In the genomic region with DNA sequence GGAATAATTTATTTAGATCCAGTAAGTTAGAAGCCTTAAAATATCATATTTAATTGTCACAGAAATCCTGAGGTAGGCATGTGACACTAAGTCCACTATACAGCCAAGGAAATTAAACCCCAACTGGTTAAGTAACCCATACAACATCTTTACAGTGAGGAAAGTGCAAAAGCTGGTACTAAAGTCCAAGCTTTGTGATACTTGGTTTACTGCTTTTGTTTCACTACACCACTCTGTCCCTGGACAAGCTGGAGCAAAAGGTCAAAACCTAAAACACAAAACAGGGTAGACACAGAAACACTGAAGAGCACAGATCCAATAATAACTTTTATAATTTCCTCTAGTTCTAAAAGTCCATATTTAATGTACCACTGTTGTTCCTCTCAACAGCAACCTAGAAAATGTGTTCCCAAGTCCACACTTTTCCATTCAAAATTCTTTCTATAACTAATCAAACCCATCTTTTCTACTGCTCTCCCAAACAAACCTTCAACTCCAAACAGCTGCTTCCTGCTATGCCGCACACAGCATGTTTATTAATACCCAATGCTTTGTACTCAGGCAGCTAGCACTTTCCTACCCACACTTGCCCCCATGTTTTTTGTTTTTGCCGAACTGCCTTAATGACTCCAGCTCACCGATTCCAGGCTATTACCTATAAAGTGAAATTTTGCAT, we compare ENCODE assay signal across 1 cellular context.
A peak's percentile ranks its signal among the peaks of the same experiment; 100 is the strongest.
TF ChIP-seq lines count a peak whose summit lies in the region.

No MANE protein-coding gene starts in this region.

TF ChIP-seq in HepG2, 621 proteins besides CTCF, POLR2A, EP300 and RAD21 (continued from another document):
- TF ChIP-seq, protein P1, sequence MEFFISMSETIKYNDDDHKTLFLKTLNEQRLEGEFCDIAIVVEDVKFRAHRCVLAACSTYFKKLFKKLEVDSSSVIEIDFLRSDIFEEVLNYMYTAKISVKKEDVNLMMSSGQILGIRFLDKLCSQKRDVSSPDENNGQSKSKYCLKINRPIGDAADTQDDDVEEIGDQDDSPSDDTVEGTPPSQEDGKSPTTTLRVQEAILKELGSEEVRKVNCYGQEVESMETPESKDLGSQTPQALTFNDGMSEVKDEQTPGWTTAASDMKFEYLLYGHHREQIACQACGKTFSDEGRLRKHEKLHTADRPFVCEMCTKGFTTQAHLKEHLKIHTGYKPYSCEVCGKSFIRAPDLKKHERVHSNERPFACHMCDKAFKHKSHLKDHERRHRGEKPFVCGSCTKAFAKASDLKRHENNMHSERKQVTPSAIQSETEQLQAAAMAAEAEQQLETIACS (CRISPR knock-in tag; IDR thresholded peaks at IDR 0.05), result no peak
- no peak for TF ChIP-seq ZNF891 (CRISPR knock-in tag; IDR thresholded peaks at IDR 0.05)
- TF ChIP-seq SAP130 (CRISPR knock-in tag; IDR thresholded peaks at IDR 0.05; ENCODE audit: low read depth), result 0 out of 2 replicates have a peak, but pooled peaks have one; percentile 13
- no peak for TF ChIP-seq ZNF777 (CRISPR knock-in tag; IDR thresholded peaks at IDR 0.05)
- TF ChIP-seq NR2F6 (IDR thresholded peaks at IDR 0.05), result peak; percentile 64
- TF ChIP-seq NR2F6 (CRISPR knock-in tag; IDR thresholded peaks at IDR 0.05), result peak; percentile 46
- TF ChIP-seq ZNF30 (CRISPR knock-in tag; IDR thresholded peaks at IDR 0.05), result no peak
- TF ChIP-seq, protein P2, sequence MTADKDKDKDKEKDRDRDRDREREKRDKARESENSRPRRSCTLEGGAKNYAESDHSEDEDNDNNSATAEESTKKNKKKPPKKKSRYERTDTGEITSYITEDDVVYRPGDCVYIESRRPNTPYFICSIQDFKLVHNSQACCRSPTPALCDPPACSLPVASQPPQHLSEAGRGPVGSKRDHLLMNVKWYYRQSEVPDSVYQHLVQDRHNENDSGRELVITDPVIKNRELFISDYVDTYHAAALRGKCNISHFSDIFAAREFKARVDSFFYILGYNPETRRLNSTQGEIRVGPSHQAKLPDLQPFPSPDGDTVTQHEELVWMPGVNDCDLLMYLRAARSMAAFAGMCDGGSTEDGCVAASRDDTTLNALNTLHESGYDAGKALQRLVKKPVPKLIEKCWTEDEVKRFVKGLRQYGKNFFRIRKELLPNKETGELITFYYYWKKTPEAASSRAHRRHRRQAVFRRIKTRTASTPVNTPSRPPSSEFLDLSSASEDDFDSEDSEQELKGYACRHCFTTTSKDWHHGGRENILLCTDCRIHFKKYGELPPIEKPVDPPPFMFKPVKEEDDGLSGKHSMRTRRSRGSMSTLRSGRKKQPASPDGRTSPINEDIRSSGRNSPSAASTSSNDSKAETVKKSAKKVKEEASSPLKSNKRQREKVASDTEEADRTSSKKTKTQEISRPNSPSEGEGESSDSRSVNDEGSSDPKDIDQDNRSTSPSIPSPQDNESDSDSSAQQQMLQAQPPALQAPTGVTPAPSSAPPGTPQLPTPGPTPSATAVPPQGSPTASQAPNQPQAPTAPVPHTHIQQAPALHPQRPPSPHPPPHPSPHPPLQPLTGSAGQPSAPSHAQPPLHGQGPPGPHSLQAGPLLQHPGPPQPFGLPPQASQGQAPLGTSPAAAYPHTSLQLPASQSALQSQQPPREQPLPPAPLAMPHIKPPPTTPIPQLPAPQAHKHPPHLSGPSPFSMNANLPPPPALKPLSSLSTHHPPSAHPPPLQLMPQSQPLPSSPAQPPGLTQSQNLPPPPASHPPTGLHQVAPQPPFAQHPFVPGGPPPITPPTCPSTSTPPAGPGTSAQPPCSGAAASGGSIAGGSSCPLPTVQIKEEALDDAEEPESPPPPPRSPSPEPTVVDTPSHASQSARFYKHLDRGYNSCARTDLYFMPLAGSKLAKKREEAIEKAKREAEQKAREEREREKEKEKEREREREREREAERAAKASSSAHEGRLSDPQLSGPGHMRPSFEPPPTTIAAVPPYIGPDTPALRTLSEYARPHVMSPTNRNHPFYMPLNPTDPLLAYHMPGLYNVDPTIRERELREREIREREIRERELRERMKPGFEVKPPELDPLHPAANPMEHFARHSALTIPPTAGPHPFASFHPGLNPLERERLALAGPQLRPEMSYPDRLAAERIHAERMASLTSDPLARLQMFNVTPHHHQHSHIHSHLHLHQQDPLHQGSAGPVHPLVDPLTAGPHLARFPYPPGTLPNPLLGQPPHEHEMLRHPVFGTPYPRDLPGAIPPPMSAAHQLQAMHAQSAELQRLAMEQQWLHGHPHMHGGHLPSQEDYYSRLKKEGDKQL (CRISPR knock-in tag; IDR thresholded peaks at IDR 0.05; ENCODE audit: low read depth), result no peak
- TF ChIP-seq KDM3A (CRISPR knock-in tag; IDR thresholded peaks at IDR 0.05; ENCODE audit: low read depth), result no peak
- TF ChIP-seq SAFB2 (CRISPR knock-in tag; IDR thresholded peaks at IDR 0.05; ENCODE audit: borderline replicate concordance, low read depth), result no peak
- TF ChIP-seq ZNF850 (CRISPR knock-in tag; conservative IDR thresholded peaks at IDR 0.05), result no peak
- TF ChIP-seq SOX13 (IDR thresholded peaks at IDR 0.05), result no peak
- peak in 1 of 2 experiments; percentile 73; a peak in 2 of 4 replicates for TF ChIP-seq SOX13 (CRISPR knock-in tag; conservative IDR thresholded peaks at IDR 0.05 in 1 of 2, IDR thresholded peaks at IDR 0.05 in 1 of 2)
- TF ChIP-seq KLF15 (CRISPR knock-in tag; IDR thresholded peaks at IDR 0.05; ENCODE audit: borderline replicate concordance), result no peak
- TF ChIP-seq, protein P3, sequence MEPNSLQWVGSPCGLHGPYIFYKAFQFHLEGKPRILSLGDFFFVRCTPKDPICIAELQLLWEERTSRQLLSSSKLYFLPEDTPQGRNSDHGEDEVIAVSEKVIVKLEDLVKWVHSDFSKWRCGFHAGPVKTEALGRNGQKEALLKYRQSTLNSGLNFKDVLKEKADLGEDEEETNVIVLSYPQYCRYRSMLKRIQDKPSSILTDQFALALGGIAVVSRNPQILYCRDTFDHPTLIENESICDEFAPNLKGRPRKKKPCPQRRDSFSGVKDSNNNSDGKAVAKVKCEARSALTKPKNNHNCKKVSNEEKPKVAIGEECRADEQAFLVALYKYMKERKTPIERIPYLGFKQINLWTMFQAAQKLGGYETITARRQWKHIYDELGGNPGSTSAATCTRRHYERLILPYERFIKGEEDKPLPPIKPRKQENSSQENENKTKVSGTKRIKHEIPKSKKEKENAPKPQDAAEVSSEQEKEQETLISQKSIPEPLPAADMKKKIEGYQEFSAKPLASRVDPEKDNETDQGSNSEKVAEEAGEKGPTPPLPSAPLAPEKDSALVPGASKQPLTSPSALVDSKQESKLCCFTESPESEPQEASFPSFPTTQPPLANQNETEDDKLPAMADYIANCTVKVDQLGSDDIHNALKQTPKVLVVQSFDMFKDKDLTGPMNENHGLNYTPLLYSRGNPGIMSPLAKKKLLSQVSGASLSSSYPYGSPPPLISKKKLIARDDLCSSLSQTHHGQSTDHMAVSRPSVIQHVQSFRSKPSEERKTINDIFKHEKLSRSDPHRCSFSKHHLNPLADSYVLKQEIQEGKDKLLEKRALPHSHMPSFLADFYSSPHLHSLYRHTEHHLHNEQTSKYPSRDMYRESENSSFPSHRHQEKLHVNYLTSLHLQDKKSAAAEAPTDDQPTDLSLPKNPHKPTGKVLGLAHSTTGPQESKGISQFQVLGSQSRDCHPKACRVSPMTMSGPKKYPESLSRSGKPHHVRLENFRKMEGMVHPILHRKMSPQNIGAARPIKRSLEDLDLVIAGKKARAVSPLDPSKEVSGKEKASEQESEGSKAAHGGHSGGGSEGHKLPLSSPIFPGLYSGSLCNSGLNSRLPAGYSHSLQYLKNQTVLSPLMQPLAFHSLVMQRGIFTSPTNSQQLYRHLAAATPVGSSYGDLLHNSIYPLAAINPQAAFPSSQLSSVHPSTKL (CRISPR knock-in tag; IDR thresholded peaks at IDR 0.05), result peak; percentile 54; the same call in 1 of the 2 replicates
- no peak for TF ChIP-seq NONO (IDR thresholded peaks at IDR 0.05)
- no peak for TF ChIP-seq NONO (CRISPR knock-in tag; conservative IDR thresholded peaks at IDR 0.05)
- no peak for TF ChIP-seq ZNF234 (CRISPR knock-in tag; conservative IDR thresholded peaks at IDR 0.05)
- TF ChIP-seq ZNF432 (CRISPR knock-in tag; IDR thresholded peaks at IDR 0.05; ENCODE audit: borderline replicate concordance), result no peak
- no peak for TF ChIP-seq ZNF616 (CRISPR knock-in tag; IDR thresholded peaks at IDR 0.05; ENCODE audit: low read depth)
- no peak for TF ChIP-seq ZNF598 (CRISPR knock-in tag; IDR thresholded peaks at IDR 0.05; ENCODE audit: borderline replicate concordance)
- no peak for TF ChIP-seq RFX5 (IDR thresholded peaks at IDR 0.05; ENCODE audit: low read depth, low read length)
- TF ChIP-seq, protein P4, sequence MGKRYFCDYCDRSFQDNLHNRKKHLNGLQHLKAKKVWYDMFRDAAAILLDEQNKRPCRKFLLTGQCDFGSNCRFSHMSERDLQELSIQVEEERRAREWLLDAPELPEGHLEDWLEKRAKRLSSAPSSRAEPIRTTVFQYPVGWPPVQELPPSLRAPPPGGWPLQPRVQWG (CRISPR knock-in tag; IDR thresholded peaks at IDR 0.05; ENCODE audit: borderline replicate concordance, low read depth), result no peak
- TF ChIP-seq ZNF589 (CRISPR knock-in tag; conservative IDR thresholded peaks at IDR 0.05), result no peak
- TF ChIP-seq, protein P5, sequence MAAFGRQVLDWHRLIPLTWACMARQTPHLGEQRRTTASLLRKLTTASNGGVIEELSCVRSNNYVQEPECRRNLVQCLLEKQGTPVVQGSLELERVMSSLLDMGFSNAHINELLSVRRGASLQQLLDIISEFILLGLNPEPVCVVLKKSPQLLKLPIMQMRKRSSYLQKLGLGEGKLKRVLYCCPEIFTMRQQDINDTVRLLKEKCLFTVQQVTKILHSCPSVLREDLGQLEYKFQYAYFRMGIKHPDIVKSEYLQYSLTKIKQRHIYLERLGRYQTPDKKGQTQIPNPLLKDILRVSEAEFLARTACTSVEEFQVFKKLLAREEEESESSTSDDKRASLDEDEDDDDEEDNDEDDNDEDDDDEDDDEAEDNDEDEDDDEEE (CRISPR knock-in tag; IDR thresholded peaks at IDR 0.05), result no peak
- peak; percentile 41; the same call in 1 of the 2 replicates for TF ChIP-seq HNF4G (IDR thresholded peaks at IDR 0.05; ENCODE audit: borderline replicate concordance, low read depth, low read length)
- TF ChIP-seq HNF4G (CRISPR knock-in tag; IDR thresholded peaks at IDR 0.05; ENCODE audit: borderline replicate concordance, low read depth), result no peak
- TF ChIP-seq KDM6A (CRISPR knock-in tag; IDR thresholded peaks at IDR 0.05; ENCODE audit: low read depth), result 0 out of 2 replicates have a peak, but pooled peaks have one; percentile 23
- no peak for TF ChIP-seq RELA (CRISPR knock-in tag; IDR thresholded peaks at IDR 0.05)
- 0 out of 2 replicates have a peak, but pooled peaks have one; percentile 13 for TF ChIP-seq CEBPG (CRISPR knock-in tag; IDR thresholded peaks at IDR 0.05)
- TF ChIP-seq, protein P6, sequence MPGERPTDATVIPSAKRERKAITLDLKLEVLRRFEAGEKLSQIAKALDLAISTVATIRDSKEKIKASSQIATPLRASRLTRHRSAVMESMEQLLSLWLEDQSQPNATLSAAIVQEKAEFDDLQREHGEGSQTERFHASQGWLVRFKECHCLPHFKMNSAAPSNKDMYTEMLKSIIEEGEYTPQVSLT (CRISPR knock-in tag; IDR thresholded peaks at IDR 0.05; ENCODE audit: borderline replicate concordance, low read depth), result no peak
- TF ChIP-seq ZNF207 (IDR thresholded peaks at IDR 0.05; ENCODE audit: borderline replicate concordance), result no peak
- TF ChIP-seq, protein P7, sequence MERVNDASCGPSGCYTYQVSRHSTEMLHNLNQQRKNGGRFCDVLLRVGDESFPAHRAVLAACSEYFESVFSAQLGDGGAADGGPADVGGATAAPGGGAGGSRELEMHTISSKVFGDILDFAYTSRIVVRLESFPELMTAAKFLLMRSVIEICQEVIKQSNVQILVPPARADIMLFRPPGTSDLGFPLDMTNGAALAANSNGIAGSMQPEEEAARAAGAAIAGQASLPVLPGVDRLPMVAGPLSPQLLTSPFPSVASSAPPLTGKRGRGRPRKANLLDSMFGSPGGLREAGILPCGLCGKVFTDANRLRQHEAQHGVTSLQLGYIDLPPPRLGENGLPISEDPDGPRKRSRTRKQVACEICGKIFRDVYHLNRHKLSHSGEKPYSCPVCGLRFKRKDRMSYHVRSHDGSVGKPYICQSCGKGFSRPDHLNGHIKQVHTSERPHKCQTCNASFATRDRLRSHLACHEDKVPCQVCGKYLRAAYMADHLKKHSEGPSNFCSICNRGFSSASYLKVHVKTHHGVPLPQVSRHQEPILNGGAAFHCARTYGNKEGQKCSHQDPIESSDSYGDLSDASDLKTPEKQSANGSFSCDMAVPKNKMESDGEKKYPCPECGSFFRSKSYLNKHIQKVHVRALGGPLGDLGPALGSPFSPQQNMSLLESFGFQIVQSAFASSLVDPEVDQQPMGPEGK (CRISPR knock-in tag; IDR thresholded peaks at IDR 0.05), result no peak
- no peak for TF ChIP-seq RAD51 (IDR thresholded peaks at IDR 0.05; ENCODE audit: borderline replicate concordance)
- TF ChIP-seq NFIC (IDR thresholded peaks at IDR 0.05; ENCODE audit: low read length), result no peak
- TF ChIP-seq GATAD2A (CRISPR knock-in tag; IDR thresholded peaks at IDR 0.05), result peak; percentile 36; the same call in 1 of the 2 replicates
- 0 out of 2 replicates have a peak, but pooled peaks have one; percentile 9 for TF ChIP-seq MIXL1 (CRISPR knock-in tag; IDR thresholded peaks at IDR 0.05)
- TF ChIP-seq FOXP1 (IDR thresholded peaks at IDR 0.05), result no peak
- peak; percentile 63 for TF ChIP-seq FOXP1 (CRISPR knock-in tag; IDR thresholded peaks at IDR 0.05)
- TF ChIP-seq FOXC1 (CRISPR knock-in tag; IDR thresholded peaks at IDR 0.05; ENCODE audit: borderline replicate concordance), result no peak
- TF ChIP-seq, protein P8, sequence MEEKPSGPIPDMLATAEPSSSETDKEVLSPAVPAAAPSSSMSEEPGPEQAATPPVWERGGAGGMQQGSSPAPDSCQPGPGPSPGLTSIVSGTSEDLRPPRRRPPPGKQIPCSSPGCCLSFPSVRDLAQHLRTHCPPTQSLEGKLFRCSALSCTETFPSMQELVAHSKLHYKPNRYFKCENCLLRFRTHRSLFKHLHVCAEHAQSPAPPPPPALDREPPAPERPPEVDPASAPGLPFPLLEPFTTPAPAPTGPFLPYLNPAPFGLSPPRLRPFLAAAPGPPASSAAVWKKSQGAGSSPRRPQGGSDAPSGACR (CRISPR knock-in tag; IDR thresholded peaks at IDR 0.05), result no peak
- no peak for TF ChIP-seq ZNF790 (CRISPR knock-in tag; IDR thresholded peaks at IDR 0.05; ENCODE audit: borderline replicate concordance)
- TF ChIP-seq, protein P9, sequence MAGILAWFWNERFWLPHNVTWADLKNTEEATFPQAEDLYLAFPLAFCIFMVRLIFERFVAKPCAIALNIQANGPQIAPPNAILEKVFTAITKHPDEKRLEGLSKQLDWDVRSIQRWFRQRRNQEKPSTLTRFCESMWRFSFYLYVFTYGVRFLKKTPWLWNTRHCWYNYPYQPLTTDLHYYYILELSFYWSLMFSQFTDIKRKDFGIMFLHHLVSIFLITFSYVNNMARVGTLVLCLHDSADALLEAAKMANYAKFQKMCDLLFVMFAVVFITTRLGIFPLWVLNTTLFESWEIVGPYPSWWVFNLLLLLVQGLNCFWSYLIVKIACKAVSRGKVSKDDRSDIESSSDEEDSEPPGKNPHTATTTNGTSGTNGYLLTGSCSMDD (CRISPR knock-in tag; IDR thresholded peaks at IDR 0.05), result no peak
- no peak for TF ChIP-seq ZNF263 (CRISPR knock-in tag; IDR thresholded peaks at IDR 0.05)
